In genomic region chr9:89497181-89497963, GRCh38 we compare ENCODE assay signal across 7 cellular contexts. TPM values are rescaled to one million over a fixed set of nuclear protein-coding genes. Genes with fewer than 3 reads are reported as not detected.
DNase-seq lines count a peak whose midpoint lies in the region; ATAC-seq, FAIRE-seq and TF ChIP-seq lines count a peak whose summit lies in the region.

No MANE protein-coding gene starts in this region.

- H3K27ac ChIP-seq in foreskin keratinocyte (no peak overlapping the region), pancreas (peak overlapping the region in 3 of 4 donors; percentile 22 to 39 (median 28))

- peak overlapping the region; percentile 51 to 80 (median 70) for H3K4me3 ChIP-seq in pancreas

- no peaks in the 10 kb centered on the region for H3K36me3 ChIP-seq in pancreas

- CTCF ChIA-PET in activated CD4-positive, alpha-beta memory T cell treated with anti-CD3 and anti-CD28 coated beads, Interleukin-2, amount 10 ng/mL, durations not matched to agents 7 days and 5 days (lab: Charles Lee), result interaction anchor here (1.5 to 3.0 kb wide), 2 partner anchors 52 to 68 kb away, joined by 3 to 30 read pairs; no protein-coding TSS in a partner anchor

- peak; percentile 62 for DNase-seq in activated CD4-positive, alpha-beta memory T cell treated with anti-CD3 and anti-CD28 coated beads, Interleukin-2, amount 10 ng/mL, durations not matched to agents 7 days and 5 days
- no peak for DNase-seq in foreskin keratinocyte
- DNase-seq in pancreas, result peak in 4 of 6 donors; percentile 43 to 75 (median 56)
- DNase-seq in hippocampal formation (lab: John Stamatoyannopoulos, UW), result no peak

- WGBS in pancreas, 2 donors, result 1 to 2% methylated on average over 25 to 68 of the region's 68 CpGs

- H3K27me3 Mint-ChIP-seq in activated CD4-positive, alpha-beta memory T cell treated with anti-CD3 and anti-CD28 coated beads, Interleukin-2, amount 10 ng/mL, durations not matched to agents 7 days and 5 days, result no peaks in the 10 kb centered on the region

- POLR2A ChIA-PET in activated CD4-positive, alpha-beta memory T cell treated with anti-CD3 and anti-CD28 coated beads, Interleukin-2, amount 10 ng/mL, durations not matched to agents 7 days and 5 days (lab: Charles Lee), result interaction anchor here (0.7 to 3.0 kb wide), 13 partner anchors 13 to 87 kb away, joined by 3 to 23 read pairs (median 4); no protein-coding TSS in a partner anchor

- H3K9me3 ChIP-seq in pancreas, result no peaks in the 10 kb centered on the region

- peaks cover 11% of the 10 kb centered on the region for H3K27me3 ChIP-seq in foreskin keratinocyte
- no peaks in the 10 kb centered on the region for H3K27me3 ChIP-seq in pancreas

- intact Hi-C loops in pancreas (cut with DNase I), result no loop called here

- peak overlapping the region; percentile 95 for H3K4me3 Mint-ChIP-seq in activated CD4-positive, alpha-beta memory T cell treated with anti-CD3 and anti-CD28 coated beads, Interleukin-2, amount 10 ng/mL, durations not matched to agents 7 days and 5 days

- peaks cover 83% of the 10 kb centered on the region for H3K4me1 Mint-ChIP-seq in activated CD4-positive, alpha-beta memory T cell treated with anti-CD3 and anti-CD28 coated beads, Interleukin-2, amount 10 ng/mL, durations not matched to agents 7 days and 5 days

- peak; percentile 49 for ATAC-seq in GM18867 (IDR thresholded peaks at IDR 0.05; ENCODE audit: unreplicated experiment)
- ATAC-seq in HG02763 (IDR thresholded peaks at IDR 0.05; ENCODE audit: unreplicated experiment), result peak; percentile 34
- ATAC-seq in foreskin keratinocyte, result peak; percentile 7
- ATAC-seq in pancreas, result peak; percentile 48 to 59 (median 54)
- ATAC-seq in GM21717 (IDR thresholded peaks at IDR 0.05; ENCODE audit: unreplicated experiment), result no peak

- peak overlapping the region; percentile 96 for H3K27ac Mint-ChIP-seq in activated CD4-positive, alpha-beta memory T cell treated with anti-CD3 and anti-CD28 coated beads, Interleukin-2, amount 10 ng/mL, durations not matched to agents 7 days and 5 days

- H3K9me3 Mint-ChIP-seq in activated CD4-positive, alpha-beta memory T cell treated with anti-CD3 and anti-CD28 coated beads, Interleukin-2, amount 10 ng/mL, durations not matched to agents 7 days and 5 days, result no peaks in the 10 kb centered on the region

- H3K4me1 ChIP-seq in foreskin keratinocyte, result no peaks in the 10 kb centered on the region
- peaks cover 0 to 10% (median 0%) of the 10 kb centered on the region in 3 donors for H3K4me1 ChIP-seq in pancreas

- FAIRE-seq in pancreas (lab: Jason Lieb, UNC), result no peak

- no peak for TF ChIP-seq CTCF in foreskin keratinocyte (conservative IDR thresholded peaks at IDR 0.05)
- TF ChIP-seq CTCF in pancreas (IDR thresholded peaks at IDR 0.05), result no peak

- H3K36me3 Mint-ChIP-seq in activated CD4-positive, alpha-beta memory T cell treated with anti-CD3 and anti-CD28 coated beads, Interleukin-2, amount 10 ng/mL, durations not matched to agents 7 days and 5 days (ENCODE audit: low read depth), result peaks cover 44% of the 10 kb centered on the region

RNA-seq across cellular contexts. Expression of gene SEMA4D, which starts 0.5 kb away (rescaled TPM):
- total RNA-seq in activated CD4-positive, alpha-beta memory T cell treated with anti-CD3 and anti-CD28 coated beads, Interleukin-2, amount 10 ng/mL, durations not matched to agents 7 days and 5 days, result 100 to 1,000 TPM; 339 to 350 TPM
- total RNA-seq in foreskin keratinocyte (1.9 TPM in 2 replicates), pancreas (10 to 100 TPM in 5 of 6 donors, 1 to 10 TPM in 1; 7.1 to 29.7 (median 13.0) TPM)
- polyA plus RNA-seq in foreskin keratinocyte (0.68 and 0.69 TPM in 2 replicates), pancreas (10 to 100 TPM in 1 of 2 donors, 1 to 10 TPM in 1; 7.8 to 10.4 TPM)

Comparison
In these comparisons a context has a peak if more than half of its experiments do, and no peak if none do; other contexts are left out.
1. DNase-seq: peak in activated CD4-positive, alpha-beta memory T cell treated with anti-CD3 and anti-CD28 coated beads, Interleukin-2, amount 10 ng/mL, durations not matched to agents 7 days and 5 days (single experiment) and pancreas (4 of 6); none in foreskin keratinocyte (0 of 2) and hippocampal formation (0 of 2).
2. RNA of gene SEMA4D, which starts 0.5 kb away (total RNA-seq): 339 to 350 TPM in activated CD4-positive, alpha-beta memory T cell treated with anti-CD3 and anti-CD28 coated beads, Interleukin-2, amount 10 ng/mL, durations not matched to agents 7 days and 5 days; 7.1 to 29.7 TPM in pancreas and 1.9 TPM in foreskin keratinocyte; every median in the first group is over 10 times any median in the second.